Comparison of ENCODE assay signal across 11 cellular contexts in genomic region chr15:65323071-65323511, GRCh38. TPM values are rescaled to one million over a fixed set of nuclear protein-coding genes. Genes with fewer than 3 reads are reported as not detected.
DNase-seq lines count a peak whose midpoint lies in the region; ATAC-seq and TF ChIP-seq lines count a peak whose summit lies in the region.
"Had no signal": no experiment of that assay in that cellular context is flagged by ENCODE, and none has a peak within 500 bp of the region (broad histone marks: within the 10 kb centered on the region; RNA-seq: fewer than 3 reads in every experiment).

No MANE protein-coding gene starts in this region.

- no peak for ATAC-seq in HG02870 (IDR thresholded peaks at IDR 0.05; ENCODE audit: unreplicated experiment)

- H3K4me3 ChIP-seq in astrocyte of the cerebellum (ENCODE audit: low read depth, low read length): no peak overlapping the region
- H3K4me3 ChIP-seq in ascending aorta: no peak overlapping the region

- TF ChIP-seq CTCF in astrocyte of the cerebellum (IDR thresholded peaks at IDR 0.05; ENCODE audit: low read depth, low read length, missing control alignments) (no peak), ascending aorta (IDR thresholded peaks at IDR 0.05) (no peak)

- no peaks in the 10 kb centered on the region for H3K4me1 ChIP-seq in ascending aorta

- DNase-seq in AG08396 (ENCODE audit: low spot score) (peak; percentile 26), NCI-H1694 (lab: John Stamatoyannopoulos, UW) (peak; percentile 93), astrocyte of the cerebellum (ENCODE audit: low read depth) (peak; percentile 41), kidney tubule cell (ENCODE audit: low spot score) (peak; percentile 11), HT-29 (ENCODE audit: low spot score) (no peak), cortex of kidney (lab: John Stamatoyannopoulos, UW) (no peak), ascending aorta (ENCODE audit: low spot score in 2 of 2) (no peak)

- in situ Hi-C loops in astrocyte of the cerebellum (cut with HindIII; ENCODE audit: low sequenced_read_pairs): loop anchor here (10.0 to 25.0 kb wide), 2 partner anchors 52 to 139 kb away; partner anchors contain the start of gene IGDCC3

- H3K36me3 ChIP-seq in ascending aorta: no peaks in the 10 kb centered on the region
- H3K36me3 ChIP-seq: neutrophil had no signal

- no peak overlapping the region for H3K27ac ChIP-seq in ascending aorta
- H3K27ac ChIP-seq: C4-2B, neutrophil had no signal

- no peaks in the 10 kb centered on the region for H3K27me3 ChIP-seq in ascending aorta

- H3K9me3 ChIP-seq in ascending aorta: no peaks in the 10 kb centered on the region
- H3K9me3 ChIP-seq: neutrophil had no signal

- intact Hi-C loops in ascending aorta (cut with DNase I): no loop called here

RNA-seq across cellular contexts. Expression of gene RNU5B-1, which starts 18.6 kb away (rescaled TPM):
- total RNA-seq in HT-29 (2014; rRNA removed; shearing (Covaris generic)): not detected in 2 replicates
- total RNA-seq in ascending aorta: not detected
- total RNA-seq: T-helper 2 cell treated with Interferon-gamma antibody and Interleukin-4, amounts not matched to agents 100 ng/mL and 5 ng/mL, for 36 hours had no signal

RNA-seq across cellular contexts. Expression of gene RNU5A-1, which starts 27.2 kb away (rescaled TPM):
- not detected in 2 replicates for total RNA-seq in HT-29 (2014; rRNA removed; shearing (Covaris generic))
- not detected for total RNA-seq in ascending aorta
- total RNA-seq: T-helper 2 cell treated with Interferon-gamma antibody and Interleukin-4, amounts not matched to agents 100 ng/mL and 5 ng/mL, for 36 hours had no signal

RNA-seq across cellular contexts. Expression of gene PARP16, which starts 36.4 kb away (rescaled TPM):
- 4.6 and 6.7 TPM in 2 replicates for total RNA-seq in HT-29 (2014; rRNA removed; shearing (Covaris generic))
- total RNA-seq in ascending aorta: 2.9 TPM

RNA-seq across cellular contexts. Expression of gene IGDCC3, which starts 54.7 kb away (rescaled TPM):
- not detected in 2 replicates for total RNA-seq in HT-29 (2014; rRNA removed; shearing (Covaris generic))
- total RNA-seq in ascending aorta: not detected
- total RNA-seq: T-helper 2 cell treated with Interferon-gamma antibody and Interleukin-4, amounts not matched to agents 100 ng/mL and 5 ng/mL, for 36 hours had no signal

Comparison
In these comparisons a context has a peak if more than half of its experiments do, and no peak if none do; other contexts are left out.
1. DNase-seq: peak in AG08396 (single experiment), NCI-H1694 (single experiment), astrocyte of the cerebellum (single experiment) and kidney tubule cell (single experiment); none in HT-29 (single experiment), cortex of kidney (single experiment) and ascending aorta (0 of 2).